In genomic region chr2:9365498-9366019, GRCh38 we compare ENCODE assay signal across 16 cellular contexts.
"Had no signal": no experiment of that assay in that cellular context is flagged by ENCODE, and none has a peak within 500 bp of the region (broad histone marks: within the 10 kb centered on the region; RNA-seq: fewer than 3 reads in every experiment).

No MANE protein-coding gene starts in this region.

- DNase-seq: activated CD4-positive, alpha-beta memory T cell treated with anti-CD3 and anti-CD28 coated beads, Interleukin-2, amount 10 ng/mL, durations not matched to agents 7 days and 5 days; activated CD4-positive, alpha-beta T cell treated with anti-CD3 and anti-CD28 coated beads for 36 hours; activated gamma-delta T cell; activated naive CD8-positive, alpha-beta T cell treated with anti-CD3 and anti-CD28 coated beads, Interleukin-2, amount 10 ng/mL, durations not matched to agents 7 days and 5 days; activated T-cell treated with anti-CD3 and anti-CD28 coated beads, Interleukin-2, amount 50 U/mL, for 48 hours; effector memory CD4-positive, alpha-beta T cell; erythroblast; hypothalamus; left colon; SJCRH30; T-cell; T1000 had no signal

- H3K27me3 ChIP-seq: ascending aorta, SJCRH30, tibial nerve had no signal

- H3K27ac Mint-ChIP-seq: activated CD4-positive, alpha-beta memory T cell treated with anti-CD3 and anti-CD28 coated beads, Interleukin-2, amount 10 ng/mL, durations not matched to agents 7 days and 5 days; activated CD4-positive, alpha-beta T cell treated with anti-CD3 and anti-CD28 coated beads for 36 hours; activated naive CD8-positive, alpha-beta T cell treated with anti-CD3 and anti-CD28 coated beads, Interleukin-2, amount 10 ng/mL, durations not matched to agents 7 days and 5 days; stimulated activated memory B cell treated with anti-CD40 and anti-IgM and Interleukin-4, amounts not matched to agents 10 μg/mL and 1 μg/mL and 100 μg/mL, for 72 hours; T-cell had no signal

- ATAC-seq: activated CD4-positive, alpha-beta T cell treated with anti-CD3 and anti-CD28 coated beads for 36 hours; left colon; stimulated activated memory B cell treated with anti-CD40 and anti-IgM and Interleukin-4, amounts not matched to agents 10 μg/mL and 1 μg/mL and 100 μg/mL, for 72 hours; T-cell had no signal

- H3K4me3 ChIP-seq: ascending aorta, coronary artery, SJCRH30, tibial nerve had no signal

- H3K4me1 ChIP-seq: ascending aorta, SJCRH30, tibial nerve had no signal

- H3K4me3 Mint-ChIP-seq: activated CD4-positive, alpha-beta memory T cell treated with anti-CD3 and anti-CD28 coated beads, Interleukin-2, amount 10 ng/mL, durations not matched to agents 7 days and 5 days; activated CD4-positive, alpha-beta T cell treated with anti-CD3 and anti-CD28 coated beads for 36 hours; activated naive CD8-positive, alpha-beta T cell treated with anti-CD3 and anti-CD28 coated beads, Interleukin-2, amount 10 ng/mL, durations not matched to agents 7 days and 5 days; stimulated activated memory B cell treated with anti-CD40 and anti-IgM and Interleukin-4, amounts not matched to agents 10 μg/mL and 1 μg/mL and 100 μg/mL, for 72 hours; T-cell had no signal

- H3K9me3 ChIP-seq: ascending aorta, SJCRH30, tibial nerve had no signal

- H3K9me3 Mint-ChIP-seq: activated CD4-positive, alpha-beta memory T cell treated with anti-CD3 and anti-CD28 coated beads, Interleukin-2, amount 10 ng/mL, durations not matched to agents 7 days and 5 days; activated naive CD8-positive, alpha-beta T cell treated with anti-CD3 and anti-CD28 coated beads, Interleukin-2, amount 10 ng/mL, durations not matched to agents 7 days and 5 days; stimulated activated memory B cell treated with anti-CD40 and anti-IgM and Interleukin-4, amounts not matched to agents 10 μg/mL and 1 μg/mL and 100 μg/mL, for 72 hours; T-cell had no signal

- H3K4me1 Mint-ChIP-seq: activated CD4-positive, alpha-beta memory T cell treated with anti-CD3 and anti-CD28 coated beads, Interleukin-2, amount 10 ng/mL, durations not matched to agents 7 days and 5 days; activated naive CD8-positive, alpha-beta T cell treated with anti-CD3 and anti-CD28 coated beads, Interleukin-2, amount 10 ng/mL, durations not matched to agents 7 days and 5 days; stimulated activated memory B cell treated with anti-CD40 and anti-IgM and Interleukin-4, amounts not matched to agents 10 μg/mL and 1 μg/mL and 100 μg/mL, for 72 hours; T-cell had no signal

- H3K36me3 Mint-ChIP-seq: activated naive CD8-positive, alpha-beta T cell treated with anti-CD3 and anti-CD28 coated beads, Interleukin-2, amount 10 ng/mL, durations not matched to agents 7 days and 5 days; stimulated activated memory B cell treated with anti-CD40 and anti-IgM and Interleukin-4, amounts not matched to agents 10 μg/mL and 1 μg/mL and 100 μg/mL, for 72 hours; T-cell had no signal

- H3K27ac ChIP-seq: SJCRH30, tibial nerve had no signal
